ENCODE assay signal across 30 cellular contexts in genomic region chr12:94220804-94221203, GRCh38.
"Had no signal": no experiment of that assay in that cellular context is flagged by ENCODE, and none has a peak within 500 bp of the region (broad histone marks: within the 10 kb centered on the region; RNA-seq: fewer than 3 reads in every experiment).

No MANE protein-coding gene starts in this region.

- H3K27ac ChIP-seq: colonic mucosa, epithelial cell of prostate, foreskin keratinocyte, gastroesophageal sphincter, ovary, psoas muscle, sigmoid colon, spleen, suprapubic skin, thyroid gland, vagina had no signal

- H3K9me3 Mint-ChIP-seq: dendritic cell treated with granulocyte-macrophage colony-stimulating factor and Interleukin-4, amounts not matched to agents 40 ng/mL and 50 ng/mL, for 4 days; endodermal cell; mesothelial cell of epicardium; naive thymus-derived CD8-positive, alpha-beta T cell; nephron progenitor cell had no signal

- ATAC-seq: esophagus mucosa; foreskin keratinocyte; gastroesophageal sphincter; left lobe of liver; naive thymus-derived CD8-positive, alpha-beta T cell; psoas muscle; right cardiac atrium; stimulated activated naive CD8-positive, alpha-beta T cell treated with anti-CD3 and anti-CD28 coated beads, Interleukin-15, amount 100 ng/mL, for 72 hours had no signal

- H3K4me1 ChIP-seq: colonic mucosa, foreskin keratinocyte, gastroesophageal sphincter, psoas muscle, sigmoid colon, suprapubic skin, thyroid gland, vagina had no signal

- H3K4me3 ChIP-seq: colonic mucosa, gastroesophageal sphincter, lung, ovary, psoas muscle, sigmoid colon, spleen, suprapubic skin, thyroid gland, vagina had no signal

- H3K9me3 ChIP-seq: colonic mucosa, gastroesophageal sphincter, ovary, psoas muscle, sigmoid colon, spleen, suprapubic skin, thyroid gland, vagina had no signal

- H3K27me3 ChIP-seq: colonic mucosa, gastroesophageal sphincter, ovary, sigmoid colon, spleen, suprapubic skin, thyroid gland, vagina had no signal

- H3K4me1 Mint-ChIP-seq: mesothelial cell of epicardium; nephron progenitor cell; stimulated activated naive CD8-positive, alpha-beta T cell treated with anti-CD3 and anti-CD28 coated beads, Interleukin-15, amount 100 ng/mL, for 72 hours had no signal

- H3K36me3 ChIP-seq: colonic mucosa, gastroesophageal sphincter, ovary, sigmoid colon, suprapubic skin, thyroid gland, vagina had no signal

- DNase-seq: colonic mucosa; effector CD8-positive, alpha-beta T cell; endodermal cell; foreskin keratinocyte; glutamatergic neuron; hypothalamus; mesenchymal stem cell; naive thymus-derived CD8-positive, alpha-beta T cell; nephron progenitor cell; occipital lobe; ovary; posterior cingulate gyrus; psoas muscle; right cardiac atrium; sigmoid colon; spleen; stimulated activated CD4-positive, alpha-beta T cell treated with anti-CD3 and anti-CD28 coated beads, Interleukin-4, amount 100 ng/mL, for 4 hours; stimulated activated naive CD4-positive, alpha-beta T cell; stimulated activated naive CD8-positive, alpha-beta T cell treated with anti-CD3 and anti-CD28 coated beads, Interleukin-15, amount 100 ng/mL, for 72 hours; thyroid gland; trophoblast cell had no signal

- H3K4me3 Mint-ChIP-seq: dendritic cell treated with granulocyte-macrophage colony-stimulating factor and Interleukin-4, amounts not matched to agents 40 ng/mL and 50 ng/mL, for 4 days; endodermal cell; mesothelial cell of epicardium; naive thymus-derived CD8-positive, alpha-beta T cell; nephron progenitor cell; stimulated activated naive CD8-positive, alpha-beta T cell treated with anti-CD3 and anti-CD28 coated beads, Interleukin-15, amount 100 ng/mL, for 72 hours had no signal

- H3K27me3 Mint-ChIP-seq: dendritic cell treated with granulocyte-macrophage colony-stimulating factor and Interleukin-4, amounts not matched to agents 40 ng/mL and 50 ng/mL, for 4 days; naive thymus-derived CD8-positive, alpha-beta T cell; stimulated activated naive CD8-positive, alpha-beta T cell treated with anti-CD3 and anti-CD28 coated beads, Interleukin-15, amount 100 ng/mL, for 72 hours had no signal

- H3K27ac Mint-ChIP-seq: dendritic cell treated with granulocyte-macrophage colony-stimulating factor and Interleukin-4, amounts not matched to agents 40 ng/mL and 50 ng/mL, for 4 days; endodermal cell; mesothelial cell of epicardium; nephron progenitor cell; stimulated activated naive CD8-positive, alpha-beta T cell treated with anti-CD3 and anti-CD28 coated beads, Interleukin-15, amount 100 ng/mL, for 72 hours had no signal

- H3K36me3 Mint-ChIP-seq: mesothelial cell of epicardium had no signal
